In genomic region chr3:62892951-62893350, GRCh38 we compare ENCODE assay signal across 22 cellular contexts. TPM values are rescaled to one million over a fixed set of nuclear protein-coding genes. Genes with fewer than 3 reads are reported as not detected.
"Had no signal": no experiment of that assay in that cellular context is flagged by ENCODE, and none has a peak within 500 bp of the region (broad histone marks: within the 10 kb centered on the region; RNA-seq: fewer than 3 reads in every experiment).

No MANE protein-coding gene starts in this region.

- H3K27ac ChIP-seq: SJSA1, SK-N-MC had no signal

- H3K9me3 ChIP-seq: SJSA1 had no signal

- H3K36me3 ChIP-seq: SJSA1 had no signal

- H3K4me1 ChIP-seq: SJSA1 had no signal

- H3K27me3 ChIP-seq: SJSA1 had no signal

- DNase-seq: KBM-7, MV-4-11, NCI-H1048, NCI-H1105, NCI-H1417, NCI-H1436 treated with DMSO at 0.1 percent for 48 hours, NCI-H1694, NCI-H187 treated with DMSO at 0.1 percent for 48 hours, NCI-H2029 treated with DMSO at 0.1 percent for 48 hours, NCI-H2171, NCI-H226, NCI-H446, NCI-H510A, NCI-H524 treated with DMSO at 0.1 percent for 48 hours, NCI-H69, NCI-H774, Right ventricle myocardium superior, RPMI8226, SIG-M5 had no signal

- H3K4me3 ChIP-seq: SJSA1, SK-N-MC had no signal

RNA-seq across cellular contexts. Expression of gene CADPS, which starts 17.7 kb away (rescaled TPM):
- total RNA-seq: MCF 10A, SJSA1 had no signal
